ENCODE assay signal across 25 cellular contexts in the genomic region with DNA sequence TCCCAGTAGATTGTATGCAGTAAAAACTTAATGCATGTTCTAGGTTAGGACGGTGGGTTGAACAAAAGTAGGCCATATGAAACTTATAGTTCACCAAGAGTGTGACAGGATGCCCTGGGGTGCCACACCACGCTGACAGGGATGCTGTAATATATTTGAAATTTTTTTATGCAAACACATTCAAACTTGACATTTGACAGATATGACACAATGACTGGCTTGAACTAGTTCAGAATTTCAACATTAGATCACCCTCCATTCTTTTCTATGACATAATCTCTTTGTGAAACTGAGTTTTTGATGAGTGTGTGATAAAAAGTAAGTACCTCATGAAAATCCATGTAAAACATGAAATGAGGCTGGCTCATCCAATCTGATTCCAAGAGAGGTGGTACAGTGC.
DNase-seq lines count a peak whose midpoint lies in the region; ATAC-seq and TF ChIP-seq lines count a peak whose summit lies in the region.
"Had no signal": no experiment of that assay in that cellular context is flagged by ENCODE, and none has a peak within 500 bp of the region (broad histone marks: within the 10 kb centered on the region; RNA-seq: fewer than 3 reads in every experiment).

No MANE protein-coding gene starts in this region.

- H3K27me3 Mint-ChIP-seq in chondrocyte (ENCODE audit: low read depth) (no peaks in the 10 kb centered on the region), nephron (ENCODE audit: low read depth) (no peaks in the 10 kb centered on the region)

- H3K27ac Mint-ChIP-seq in chondrocyte (ENCODE audit: unreplicated experiment) (peak overlapping the region; percentile 99), nephron (peak overlapping the region; percentile 80 to 84 (median 81))
- H3K27ac Mint-ChIP-seq: activated naive CD8-positive, alpha-beta T cell treated with anti-CD3 and anti-CD28 coated beads, Interleukin-2, amount 50 U/mL, for 24 hours; B cell; CD8-positive, alpha-beta memory T cell had no signal

- peak overlapping the region in 6 of 10 donors; percentile 3 to 75 (median 48) for H3K27ac ChIP-seq in heart right ventricle
- peak overlapping the region; percentile 83 to 85 for H3K27ac ChIP-seq in uterus

- H3K9me3 ChIP-seq in heart right ventricle (no peaks in the 10 kb centered on the region), uterus (no peaks in the 10 kb centered on the region)
- H3K9me3 ChIP-seq: thoracic aorta had no signal

- H3K27me3 ChIP-seq in heart right ventricle (no peaks in the 10 kb centered on the region), uterus (no peaks in the 10 kb centered on the region)

- peaks cover 94% of the 10 kb centered on the region for H3K4me1 Mint-ChIP-seq in chondrocyte (ENCODE audit: low read depth)
- H3K4me1 Mint-ChIP-seq in nephron: peaks cover 68% of the 10 kb centered on the region
- H3K4me1 Mint-ChIP-seq: activated naive CD8-positive, alpha-beta T cell treated with anti-CD3 and anti-CD28 coated beads, Interleukin-2, amount 50 U/mL, for 24 hours; B cell; CD8-positive, alpha-beta memory T cell had no signal

- WGBS in heart right ventricle, 2 donors: 81 to 85% methylated on average over 2 of the region's 2 CpGs

- H3K9me3 Mint-ChIP-seq in chondrocyte (ENCODE audit: low read depth) (peaks cover 2% of the 10 kb centered on the region), nephron (no peaks in the 10 kb centered on the region)
- H3K9me3 Mint-ChIP-seq: activated naive CD8-positive, alpha-beta T cell treated with anti-CD3 and anti-CD28 coated beads, Interleukin-2, amount 50 U/mL, for 24 hours; CD8-positive, alpha-beta memory T cell had no signal

- intact Hi-C loops in heart right ventricle (cut with DNase I): loop anchor here in 5 of 10 donors (10.0 kb wide), 3 partner anchors 110 to 430 kb away; no protein-coding TSS in a partner anchor
- intact Hi-C loops in Right ventricle myocardium inferior (cut with DNase I): loop anchor here (10.0 kb wide), 1 partner anchor 280 kb away; no protein-coding TSS in a partner anchor
- intact Hi-C loops in uterus (cut with DNase I; ENCODE audit: low total_unique reads): no loop called here

- TF ChIP-seq CTCF in heart right ventricle (IDR thresholded peaks at IDR 0.05): no peak
- no peak for TF ChIP-seq CTCF in chondrocyte (IDR thresholded peaks at IDR 0.05)
- no peak for TF ChIP-seq CTCF in nephron (IDR thresholded peaks at IDR 0.05; ENCODE audit: unreplicated experiment in 3 of 3)
- TF ChIP-seq CTCF in uterus (IDR thresholded peaks at IDR 0.05): no peak

- H3K36me3 Mint-ChIP-seq in chondrocyte (ENCODE audit: low read depth) (peaks cover 44% of the 10 kb centered on the region), nephron (ENCODE audit: low read depth) (peaks cover 52% of the 10 kb centered on the region)
- H3K36me3 Mint-ChIP-seq: CD8-positive, alpha-beta memory T cell had no signal

- no peak for DNase-seq in heart right ventricle
- no peak for DNase-seq in Right ventricle myocardium inferior (ENCODE audit: missing footprints)
- no peak for DNase-seq in chondrocyte (ENCODE audit: low spot score)
- DNase-seq in uterus: no peak
- no peak for DNase-seq in DMS 273 treated with DMSO at 0.1 percent for 48 hours (lab: John Stamatoyannopoulos, UW)
- DNase-seq in Kasumi-1 (lab: John Stamatoyannopoulos, UW): no peak
- DNase-seq: 8988T; activated CD8-positive, alpha-beta memory T cell treated with anti-CD3 and anti-CD28 coated beads for 24 hours; activated gamma-delta T cell treated with Interleukin-2 at 50 U/mL for 16 hours; activated naive CD8-positive, alpha-beta T cell treated with anti-CD3 and anti-CD28 coated beads, Interleukin-2, amount 50 U/mL, for 24 hours; activated T-cell treated with anti-CD3 and anti-CD28 coated beads, Interleukin-2, amount 50 U/mL, for 1 hour; CD8-positive, alpha-beta memory T cell; cortex of kidney; DMS153; MM.1S; NCI-H2107; NCI-H510A; nucleus accumbens; retina; stimulated activated naive CD8-positive, alpha-beta T cell treated with anti-CD3 and anti-CD28 coated beads, Interleukin-15, Interleukin-2, amounts not matched to agents 100 U/mL and 50 U/mL, for 24 hours had no signal

- peaks cover 0 to 28% (median 6%) of the 10 kb centered on the region in 9 donors for H3K4me1 ChIP-seq in heart right ventricle
- H3K4me1 ChIP-seq in uterus: peaks cover 0 to 8% of the 10 kb centered on the region in 2 donors

- TF ChIP-seq POLR2A in uterus (IDR thresholded peaks at IDR 0.05): no peak

- H3K4me3 Mint-ChIP-seq in chondrocyte (ENCODE audit: unreplicated experiment) (peak overlapping the region; percentile 3), nephron (peak overlapping the region in 1 of 3 experiments; percentile 29)
- H3K4me3 Mint-ChIP-seq: activated naive CD8-positive, alpha-beta T cell treated with anti-CD3 and anti-CD28 coated beads, Interleukin-2, amount 50 U/mL, for 24 hours; B cell; CD8-positive, alpha-beta memory T cell had no signal

- peaks cover 0 to 59% (median 0%) of the 10 kb centered on the region in 9 donors for H3K36me3 ChIP-seq in heart right ventricle
- H3K36me3 ChIP-seq in uterus: no peaks in the 10 kb centered on the region
- H3K36me3 ChIP-seq: thoracic aorta had no signal

- ATAC-seq in heart right ventricle (no peak), Right ventricle myocardium inferior (no peak), GM18511 (IDR thresholded peaks at IDR 0.05; ENCODE audit: unreplicated experiment) (no peak)
- ATAC-seq: activated naive CD8-positive, alpha-beta T cell treated with anti-CD3 and anti-CD28 coated beads, Interleukin-2, amount 50 U/mL, for 24 hours; Panc1; stimulated activated naive CD8-positive, alpha-beta T cell treated with anti-CD3 and anti-CD28 coated beads, Interleukin-15, Interleukin-2, amounts not matched to agents 100 U/mL and 50 U/mL, for 24 hours had no signal

- H3K4me3 ChIP-seq in heart right ventricle: no peak overlapping the region
- no peak overlapping the region for H3K4me3 ChIP-seq in uterus
- H3K4me3 ChIP-seq: thoracic aorta had no signal
